In genomic region chr10:109982812-109983211, GRCh38 we compare ENCODE assay signal across 15 cellular contexts.
"Had no signal": no experiment of that assay in that cellular context is flagged by ENCODE, and none has a peak within 500 bp of the region (broad histone marks: within the 10 kb centered on the region; RNA-seq: fewer than 3 reads in every experiment).

No MANE protein-coding gene starts in this region.

- H3K36me3 ChIP-seq: gastrocnemius medialis, neural progenitor cell, SJCRH30, stomach, WERI-Rb-1 had no signal

- H3K27me3 Mint-ChIP-seq: activated CD4-positive, alpha-beta T cell treated with anti-CD3 and anti-CD28 coated beads for 36 hours; activated CD8-positive, alpha-beta T cell treated with anti-CD3 and anti-CD28 coated beads for 36 hours; activated naive CD8-positive, alpha-beta T cell treated with anti-CD3 and anti-CD28 coated beads, Interleukin-2, amount 50 U/mL, for 24 hours; T-cell had no signal

- H3K4me1 ChIP-seq: gastrocnemius medialis, parathyroid adenoma had no signal

- DNase-seq: activated CD4-positive, alpha-beta T cell treated with anti-CD3 and anti-CD28 coated beads for 36 hours; activated CD8-positive, alpha-beta memory T cell treated with anti-CD3 and anti-CD28 coated beads, Interleukin-2, amount 50 U/mL, for 4 hours; activated CD8-positive, alpha-beta T cell treated with anti-CD3 and anti-CD28 coated beads for 36 hours; activated naive CD8-positive, alpha-beta T cell treated with anti-CD3 and anti-CD28 coated beads, Interleukin-2, amount 50 U/mL, for 24 hours; activated T-cell treated with anti-CD3 and anti-CD28 coated beads, Interleukin-2, amount 50 U/mL, for 72 hours; cerebellar nuclear complex; gastrocnemius medialis; left ventricle myocardium superior; SJCRH30; stomach; T-cell; WERI-Rb-1 had no signal

- ATAC-seq: activated CD4-positive, alpha-beta T cell treated with anti-CD3 and anti-CD28 coated beads for 36 hours; activated CD8-positive, alpha-beta T cell treated with anti-CD3 and anti-CD28 coated beads for 36 hours; activated naive CD8-positive, alpha-beta T cell treated with anti-CD3 and anti-CD28 coated beads, Interleukin-2, amount 50 U/mL, for 24 hours; activated T-cell treated with anti-CD3 and anti-CD28 coated beads, Interleukin-2, amount 50 U/mL, for 72 hours; T-cell had no signal

- H3K27me3 ChIP-seq: gastrocnemius medialis, neural progenitor cell, SJCRH30, stomach had no signal

- H3K27ac ChIP-seq: gastrocnemius medialis, neural progenitor cell, parathyroid adenoma, SJCRH30, WERI-Rb-1 had no signal

- H3K4me3 Mint-ChIP-seq: activated CD4-positive, alpha-beta T cell treated with anti-CD3 and anti-CD28 coated beads for 36 hours; activated CD8-positive, alpha-beta T cell treated with anti-CD3 and anti-CD28 coated beads for 36 hours; activated naive CD8-positive, alpha-beta T cell treated with anti-CD3 and anti-CD28 coated beads, Interleukin-2, amount 50 U/mL, for 24 hours; activated T-cell treated with anti-CD3 and anti-CD28 coated beads, Interleukin-2, amount 50 U/mL, for 72 hours; neural progenitor cell; T-cell; type B pancreatic cell had no signal

- H2AFZ ChIP-seq: parathyroid adenoma had no signal

- H3K79me2 ChIP-seq: parathyroid adenoma had no signal

- H3K36me3 Mint-ChIP-seq: neural progenitor cell had no signal

- H3K4me3 ChIP-seq: gastrocnemius medialis, neural progenitor cell, SJCRH30, stomach had no signal

- H3K9me3 ChIP-seq: gastrocnemius medialis, stomach had no signal

- H3K27ac Mint-ChIP-seq: activated CD4-positive, alpha-beta T cell treated with anti-CD3 and anti-CD28 coated beads for 36 hours; activated CD8-positive, alpha-beta T cell treated with anti-CD3 and anti-CD28 coated beads for 36 hours; activated naive CD8-positive, alpha-beta T cell treated with anti-CD3 and anti-CD28 coated beads, Interleukin-2, amount 50 U/mL, for 24 hours; activated T-cell treated with anti-CD3 and anti-CD28 coated beads, Interleukin-2, amount 50 U/mL, for 72 hours; neural progenitor cell; T-cell; type B pancreatic cell had no signal

- H3K9me3 Mint-ChIP-seq: activated CD8-positive, alpha-beta T cell treated with anti-CD3 and anti-CD28 coated beads for 36 hours; activated T-cell treated with anti-CD3 and anti-CD28 coated beads, Interleukin-2, amount 50 U/mL, for 72 hours had no signal
